Comparison of ENCODE assay signal across 15 cellular contexts in genomic region chr17:43753488-43754129, GRCh38. TPM values are rescaled to one million over a fixed set of nuclear protein-coding genes. Genes with fewer than 3 reads are reported as not detected.
DNase-seq lines count a peak whose midpoint lies in the region; ATAC-seq, FAIRE-seq and TF ChIP-seq lines count a peak whose summit lies in the region.
"Had no signal": no experiment of that assay in that cellular context is flagged by ENCODE, and none has a peak within 500 bp of the region (broad histone marks: within the 10 kb centered on the region; RNA-seq: fewer than 3 reads in every experiment).

No MANE protein-coding gene starts in this region.

- H3K36me3 Mint-ChIP-seq in MCF 10A (ENCODE audit: insufficient read depth, unreplicated experiment) = no peaks in the 10 kb centered on the region

- H3K27ac ChIP-seq in breast epithelium = no peak overlapping the region
- no peak overlapping the region for H3K27ac ChIP-seq in caudate nucleus (ENCODE audit: low read depth, low read length)
- H3K27ac ChIP-seq in suprapubic skin = no peak overlapping the region
- H3K27ac ChIP-seq: WERI-Rb-1 had no signal

- H3K9me3 Mint-ChIP-seq in MCF 10A (ENCODE audit: unreplicated experiment) = no peaks in the 10 kb centered on the region
- no peaks in the 10 kb centered on the region for H3K9me3 Mint-ChIP-seq in stimulated activated naive CD8-positive, alpha-beta T cell treated with anti-CD3 and anti-CD28 coated beads, Interleukin-15, amount 100 ng/mL, for 72 hours

- TF ChIP-seq CTCF in MCF 10A (IDR thresholded peaks at IDR 0.05; ENCODE audit: unreplicated experiment) = no peak
- TF ChIP-seq CTCF in breast epithelium (IDR thresholded peaks at IDR 0.05) = no peak
- TF ChIP-seq CTCF in NB4 (IDR thresholded peaks at IDR 0.05; ENCODE audit: low read depth, low read length) = no peak
- TF ChIP-seq CTCF in bronchial epithelial cell (IDR thresholded peaks at IDR 0.05; ENCODE audit: insufficient read depth, low read length, severe bottlenecking) = no peak
- no peak for TF ChIP-seq CTCF in suprapubic skin (IDR thresholded peaks at IDR 0.05)

- POLR2A ChIA-PET in MCF 10A (lab: Yijun Ruan, JAX) = no interaction called here

- 67% methylated on average over 5 of the region's 5 CpGs for WGBS in suprapubic skin

- peak; percentile 11 for DNase-seq in MCF 10A (ENCODE audit: unreplicated experiment)
- DNase-seq in breast epithelium (ENCODE audit: low spot score in 2 of 2) = no peak
- DNase-seq in NB4 (ENCODE audit: low read depth) = peak; percentile 53
- peak; percentile 41 for DNase-seq in bronchial epithelial cell (ENCODE audit: low read depth)
- no peak for DNase-seq in stimulated activated naive CD8-positive, alpha-beta T cell treated with anti-CD3 and anti-CD28 coated beads, Interleukin-15, amount 100 ng/mL, for 72 hours
- DNase-seq in caudate nucleus (lab: John Stamatoyannopoulos, UW) = no peak
- no peak for DNase-seq in suprapubic skin (ENCODE audit: low spot score in 2 of 2)
- DNase-seq in NCI-H1105 (lab: John Stamatoyannopoulos, UW) = no peak
- DNase-seq: activated T-cell treated with anti-CD3 and anti-CD28 coated beads for 4 hours, Kasumi-1, NCI-H2081 treated with DMSO at 0.1 percent for 48 hours, tibial artery, WERI-Rb-1 had no signal

- BruUV-seq in MCF 10A (replicated peaks; lab: Mats Ljungman, UMichigan) = no TSS peak

- TF ChIP-seq EP300 in suprapubic skin (IDR thresholded peaks at IDR 0.05) = no peak

- H3K27me3 ChIP-seq in breast epithelium (peaks cover 0 to 40% of the 10 kb centered on the region in 2 donors), bronchial epithelial cell (ENCODE audit: control insufficient read depth, insufficient read depth, low read length) (peaks cover 12% of the 10 kb centered on the region), suprapubic skin (peaks cover 39% of the 10 kb centered on the region)
- H3K27me3 ChIP-seq: tibial artery had no signal

- peak; percentile 87 for FAIRE-seq in bronchial epithelial cell (lab: Jason Lieb, UNC)
- FAIRE-seq: colon had no signal

- peak; percentile 77 for ATAC-seq in stimulated activated naive CD8-positive, alpha-beta T cell treated with anti-CD3 and anti-CD28 coated beads, Interleukin-15, amount 100 ng/mL, for 72 hours

- intact Hi-C loops in MCF 10A (cut with micrococcal nuclease) (no loop called here), breast epithelium (cut with DNase I; ENCODE audit: low total_unique reads) (loop anchor here (5.0 to 10.0 kb wide), 2 partner anchors 189 to 1084 kb away; no protein-coding TSS in a partner anchor)

- CTCF ChIA-PET in MCF 10A (lab: Yijun Ruan, JAX) = interaction anchor here (0.6 to 14.5 kb wide), 7 partner anchors 13 to 285 kb away, joined by 3 to 467 read pairs (median 4); no protein-coding TSS in a partner anchor

- H3K4me1 ChIP-seq in breast epithelium = no peaks in the 10 kb centered on the region
- H3K4me1 ChIP-seq in suprapubic skin = peaks cover 21% of the 10 kb centered on the region

- H3K4me3 Mint-ChIP-seq in MCF 10A (ENCODE audit: unreplicated experiment) = no peak overlapping the region
- H3K4me3 Mint-ChIP-seq in stimulated activated naive CD8-positive, alpha-beta T cell treated with anti-CD3 and anti-CD28 coated beads, Interleukin-15, amount 100 ng/mL, for 72 hours = no peak overlapping the region

- H3K27me3 Mint-ChIP-seq in MCF 10A (ENCODE audit: insufficient read depth, unreplicated experiment) = no peaks in the 10 kb centered on the region
- peaks cover 85% of the 10 kb centered on the region for H3K27me3 Mint-ChIP-seq in stimulated activated naive CD8-positive, alpha-beta T cell treated with anti-CD3 and anti-CD28 coated beads, Interleukin-15, amount 100 ng/mL, for 72 hours

- H3K36me3 ChIP-seq in breast epithelium = no peaks in the 10 kb centered on the region
- no peaks in the 10 kb centered on the region for H3K36me3 ChIP-seq in bronchial epithelial cell (ENCODE audit: control insufficient read depth, insufficient read depth, low read length)
- H3K36me3 ChIP-seq in suprapubic skin = no peaks in the 10 kb centered on the region
- H3K36me3 ChIP-seq: tibial artery, WERI-Rb-1 had no signal

- TF ChIP-seq POLR2A in breast epithelium (IDR thresholded peaks at IDR 0.05) (no peak), NB4 (IDR thresholded peaks at IDR 0.05; ENCODE audit: extremely low read depth, insufficient read length) (no peak), suprapubic skin (IDR thresholded peaks at IDR 0.05) (no peak)

- H3K4me3 ChIP-seq in breast epithelium (no peak overlapping the region), NB4 (ENCODE audit: low read depth, low read length) (no peak overlapping the region), bronchial epithelial cell (ENCODE audit: low read depth, low read length) (no peak overlapping the region), suprapubic skin (no peak overlapping the region)
- H3K4me3 ChIP-seq: tibial artery had no signal

- no peaks in the 10 kb centered on the region for H3K9me3 ChIP-seq in breast epithelium
- no peaks in the 10 kb centered on the region for H3K9me3 ChIP-seq in suprapubic skin
- H3K9me3 ChIP-seq: tibial artery had no signal

- H3K4me1 Mint-ChIP-seq in MCF 10A (ENCODE audit: insufficient read depth, unreplicated experiment) = peaks cover 14% of the 10 kb centered on the region
- peaks cover 6% of the 10 kb centered on the region for H3K4me1 Mint-ChIP-seq in stimulated activated naive CD8-positive, alpha-beta T cell treated with anti-CD3 and anti-CD28 coated beads, Interleukin-15, amount 100 ng/mL, for 72 hours

- H3K27ac Mint-ChIP-seq in MCF 10A (ENCODE audit: low read depth, unreplicated experiment) = no peak overlapping the region
- no peak overlapping the region for H3K27ac Mint-ChIP-seq in stimulated activated naive CD8-positive, alpha-beta T cell treated with anti-CD3 and anti-CD28 coated beads, Interleukin-15, amount 100 ng/mL, for 72 hours

RNA-seq across cellular contexts. Expression of gene SOST, which starts 5.0 kb away (rescaled TPM):
- not detected in 2 replicates for total RNA-seq in MCF 10A (2022)
- not detected for total RNA-seq in breast epithelium
- not detected in 2 replicates for total RNA-seq in bronchial epithelial cell
- total RNA-seq in suprapubic skin = not detected
- total RNA-seq: fibroblast of lung had no signal

RNA-seq across cellular contexts. Expression of gene DUSP3, which starts 25.2 kb away (rescaled TPM):
- total RNA-seq in MCF 10A (2022) (39.7 and 55.0 TPM in 2 replicates), breast epithelium (10 to 100 TPM; 51.5 to 74.9 (median 62.6) TPM), bronchial epithelial cell (36.9 and 37.8 TPM in 2 replicates), suprapubic skin (10 to 100 TPM; 34.8 to 48.5 (median 42.7) TPM)

RNA-seq across cellular contexts. Expression of gene CFAP97D1, which starts 26.6 kb away (rescaled TPM):
- total RNA-seq in MCF 10A (2022) = not detected in 2 replicates
- total RNA-seq in breast epithelium = under 1 TPM in 1 of 3 donors, not detected in 2; 0.16 TPM
- total RNA-seq in bronchial epithelial cell = not detected in 2 replicates
- total RNA-seq in suprapubic skin = under 1 TPM in 3 of 4 donors, not detected in 1; 0.10 to 0.48 (median 0.13) TPM

Comparison
In these comparisons a context has a peak if more than half of its experiments do, and no peak if none do; other contexts are left out.
1. DNase-seq: peak in MCF 10A (single experiment), NB4 (single experiment) and bronchial epithelial cell (single experiment); none in breast epithelium (0 of 2), stimulated activated naive CD8-positive, alpha-beta T cell treated with anti-CD3 and anti-CD28 coated beads, Interleukin-15, amount 100 ng/mL, for 72 hours (0 of 2), caudate nucleus (0 of 61), suprapubic skin (0 of 2) and NCI-H1105 (single experiment).